Comparison of ENCODE assay signal across 20 cellular contexts in genomic region chr1:165050246-165050645, GRCh38.
DNase-seq lines count a peak whose midpoint lies in the region; ATAC-seq and TF ChIP-seq lines count a peak whose summit lies in the region.
"Had no signal": no experiment of that assay in that cellular context is flagged by ENCODE, and none has a peak within 500 bp of the region (broad histone marks: within the 10 kb centered on the region; RNA-seq: fewer than 3 reads in every experiment).

No MANE protein-coding gene starts in this region.

- H3K36me3 ChIP-seq in trophoblast cell (ENCODE audit: control insufficient read depth in 1 of 2, insufficient read depth in 2 of 2, low read length in 2 of 2): no peaks in the 10 kb centered on the region

- no peaks in the 10 kb centered on the region for H3K4me1 ChIP-seq in trophoblast cell (ENCODE audit: control insufficient read depth in 1 of 2, insufficient read depth in 2 of 2, low read length in 2 of 2)
- H3K4me1 ChIP-seq: A549 had no signal

- H3K27ac ChIP-seq in trophoblast cell (ENCODE audit: low read depth, low read length): no peak overlapping the region
- H3K27ac ChIP-seq: A549 had no signal

- H2BK5ac ChIP-seq in trophoblast cell (ENCODE audit: low read depth, low read length, poor library complexity): no peak overlapping the region

- no peak overlapping the region for H4K91ac ChIP-seq in trophoblast cell (ENCODE audit: low read depth, low read length)

- H3K4me3 ChIP-seq in epithelial cell of esophagus (ENCODE audit: low read length) (no peak overlapping the region), trophoblast cell (ENCODE audit: low read depth, low read length) (no peak overlapping the region)
- H3K4me3 ChIP-seq: A549, GM12878 had no signal

- H2BK120ac ChIP-seq in trophoblast cell (ENCODE audit: insufficient read depth, low read length, poor library complexity): no peak overlapping the region

- H3K9ac ChIP-seq in trophoblast cell (ENCODE audit: low read length): no peak overlapping the region

- TF ChIP-seq CTCF in epithelial cell of esophagus (IDR thresholded peaks at IDR 0.05; ENCODE audit: insufficient read depth, low read depth, low read length, missing control alignments): no peak

- H2AFZ ChIP-seq in trophoblast cell (ENCODE audit: insufficient read depth, low read length, poor library complexity): no peak overlapping the region

- H3K79me1 ChIP-seq in trophoblast cell (ENCODE audit: low read length): no peaks in the 10 kb centered on the region

- H3K23ac ChIP-seq in trophoblast cell (ENCODE audit: low read length): no peak overlapping the region

- H4K8ac ChIP-seq in trophoblast cell (ENCODE audit: low read depth, low read length): no peak overlapping the region

- no peak overlapping the region for H3K4ac ChIP-seq in trophoblast cell (ENCODE audit: low read depth, low read length)

- H3K27me3 ChIP-seq in trophoblast cell (ENCODE audit: insufficient read depth, low read length): no peaks in the 10 kb centered on the region

- no peak overlapping the region for H2BK12ac ChIP-seq in trophoblast cell (ENCODE audit: low read length)

- H3K4me2 ChIP-seq in trophoblast cell (ENCODE audit: low read length): no peak overlapping the region
- H3K4me2 ChIP-seq: A549 had no signal

- no peak overlapping the region for H4K12ac ChIP-seq in trophoblast cell (ENCODE audit: low read depth, low read length)

- no peaks in the 10 kb centered on the region for H3K9me3 ChIP-seq in trophoblast cell (ENCODE audit: insufficient read depth, low read depth, low read length)
- H3K9me3 ChIP-seq: A549 had no signal

- no CpG with 5 or more reads among the region's 5 CpGs for WGBS in trophoblast cell (ENCODE audit: extremely low coverage, insufficient coverage, insufficient read length)

- no peak overlapping the region for H3K14ac ChIP-seq in trophoblast cell (ENCODE audit: low read length)

- H3K18ac ChIP-seq in trophoblast cell (ENCODE audit: low read length): no peak overlapping the region

- H2AK5ac ChIP-seq in trophoblast cell (ENCODE audit: low read length): no peak overlapping the region

- DNase-seq in SHP77 (lab: John Stamatoyannopoulos, UW) (peak; percentile 13 to 16), SHP77 treated with DMSO at 0.1 percent for 48 hours (lab: John Stamatoyannopoulos, UW) (no peak), NCI-H69 (lab: John Stamatoyannopoulos, UW) (peak; percentile 14), epithelial cell of esophagus (ENCODE audit: low read depth) (peak; percentile 49), trophoblast cell (peak; percentile 37 to 39), OCI-M1 (lab: John Stamatoyannopoulos, UW) (no peak), DMS114 treated with DMSO at 0.1 percent for 48 hours (lab: John Stamatoyannopoulos, UW; ENCODE audit: unreplicated experiment) (no peak), left lobe of liver (ENCODE audit: low spot score) (no peak)
- DNase-seq: DND-41, GOT3, HCEC 1CT, KBM-7, NCI-H1092 treated with DMSO at 0.1 percent for 48 hours, NCI-H1694, NCI-H2081, RPMI8226, T-cell had no signal

- ATAC-seq in left lobe of liver: no peak
- ATAC-seq: A549, GM12878, SK-N-SH treated with all-trans-retinoic acid at 6 μM for 48 hours, T-cell had no signal

- no peaks in the 10 kb centered on the region for H3K79me2 ChIP-seq in trophoblast cell (ENCODE audit: control insufficient read depth, insufficient read depth, low read length, poor library complexity)

Comparison
In these comparisons a context has a peak if more than half of its experiments do, and no peak if none do; other contexts are left out.
1. DNase-seq: peak in SHP77 (2 of 2), NCI-H69 (single experiment), epithelial cell of esophagus (single experiment) and trophoblast cell (2 of 2); none in SHP77 treated with DMSO at 0.1 percent for 48 hours (single experiment), OCI-M1 (single experiment), DMS114 treated with DMSO at 0.1 percent for 48 hours (single experiment) and left lobe of liver (single experiment).